ENCODE assay signal across 11 cellular contexts in the genomic region with DNA sequence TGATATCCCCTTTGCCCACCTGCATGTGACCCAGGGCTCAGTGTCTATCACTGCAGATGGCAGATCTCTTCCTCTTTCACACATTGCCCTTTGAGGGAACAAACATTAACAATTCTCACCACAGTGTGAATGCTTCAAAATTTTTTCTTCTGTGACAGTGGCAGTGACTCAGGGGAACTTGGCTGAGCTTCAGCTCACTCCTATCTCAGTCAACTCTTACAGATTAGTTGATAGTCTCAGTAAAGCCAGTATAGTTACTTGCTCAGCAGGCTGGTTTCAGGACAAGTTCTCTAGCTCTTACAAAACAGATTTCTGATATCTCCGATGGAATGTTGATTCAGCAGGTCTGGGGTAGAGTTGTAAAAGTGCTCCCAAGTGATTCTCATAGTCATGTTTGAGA.
DNase-seq lines count a peak whose midpoint lies in the region; ATAC-seq and TF ChIP-seq lines count a peak whose summit lies in the region.
"Had no signal": no experiment of that assay in that cellular context is flagged by ENCODE, and none has a peak within 500 bp of the region (broad histone marks: within the 10 kb centered on the region; RNA-seq: fewer than 3 reads in every experiment).

No MANE protein-coding gene starts in this region.

- ATAC-seq in Right ventricle myocardium superior (ENCODE audit: poor library complexity) (peak; percentile 22), HG03196 (IDR thresholded peaks at IDR 0.05; ENCODE audit: unreplicated experiment) (no peak)

- no peaks in the 10 kb centered on the region for H3K79me2 ChIP-seq in hepatocyte

- DNase-seq in Right ventricle myocardium superior (no peak), cardiac septum (ENCODE audit: low spot score) (no peak), adipocyte (ENCODE audit: low read depth) (peak; percentile 42), hepatocyte (ENCODE audit: low spot score) (peak; percentile 47), ureter (ENCODE audit: low spot score) (peak; percentile 54), GM10248 (ENCODE audit: extremely low spot score) (no peak), amniotic stem cell (lab: John Stamatoyannopoulos, UW) (no peak)
- DNase-seq: activated CD4-positive, alpha-beta T cell treated with anti-CD3 and anti-CD28 coated beads, Interleukin-2, amount 50 U/mL, for 1 hour; colonic mucosa; NCI-H524 had no signal

- no peak overlapping the region for H3K4me2 ChIP-seq in hepatocyte

- no peak for TF ChIP-seq CTCF in hepatocyte (IDR thresholded peaks at IDR 0.05; ENCODE audit: poor library complexity)
- no peak for TF ChIP-seq CTCF in GM10248 (IDR thresholded peaks at IDR 0.05; ENCODE audit: control extremely low read depth, extremely low read depth, low read depth, missing control alignments)

- CTCF ChIA-PET in GM10248 (lab: Yijun Ruan, JAX) = interaction anchor here (1.0 to 2.1 kb wide), 3 partner anchors 8 to 12 kb away, joined by 4 to 5 read pairs (median 5); no protein-coding TSS in a partner anchor

- POLR2A ChIA-PET in GM10248 (lab: Yijun Ruan, JAX) = no interaction called here

- no peak overlapping the region for H2AFZ ChIP-seq in hepatocyte

- H3K9me2 ChIP-seq in hepatocyte (replicated peaks; ENCODE audit: insufficient read depth) = no peaks in the 10 kb centered on the region

- peak overlapping the region; percentile 61 for H3K27ac ChIP-seq in hepatocyte
- H3K27ac ChIP-seq: colonic mucosa had no signal

- H3K4me3 ChIP-seq in adipocyte (ENCODE audit: low read length) = no peak overlapping the region
- no peak overlapping the region for H3K4me3 ChIP-seq in hepatocyte
- H3K4me3 ChIP-seq: colonic mucosa had no signal

- no peak overlapping the region for H3K9ac ChIP-seq in adipocyte (ENCODE audit: low read length)

- 29% methylated on average over 1 of the region's 1 CpG for WGBS in hepatocyte (ENCODE audit: low lambda C conversion rate, missing lambda C conversion rate)

- no peaks in the 10 kb centered on the region for H3K27me3 ChIP-seq in adipocyte (replicated peaks; ENCODE audit: control insufficient read depth, insufficient read depth, low read length)
- H3K27me3 ChIP-seq in hepatocyte = no peaks in the 10 kb centered on the region
- H3K27me3 ChIP-seq: colonic mucosa had no signal

- H3K36me3 ChIP-seq in adipocyte (ENCODE audit: control insufficient read depth, insufficient read depth, low read length, severe bottlenecking) (no peaks in the 10 kb centered on the region), hepatocyte (replicated peaks; ENCODE audit: insufficient read depth, low read depth) (no peaks in the 10 kb centered on the region)
- H3K36me3 ChIP-seq: colonic mucosa had no signal

- H3K9me3 ChIP-seq in adipocyte (ENCODE audit: control insufficient read depth, low read length) = no peaks in the 10 kb centered on the region
- H3K9me3 ChIP-seq in hepatocyte (ENCODE audit: low read depth) = no peaks in the 10 kb centered on the region
- H3K9me3 ChIP-seq: colonic mucosa had no signal

- no peaks in the 10 kb centered on the region for H4K20me1 ChIP-seq in hepatocyte (ENCODE audit: insufficient read depth, poor library complexity, severe bottlenecking)

- intact Hi-C loops in Right ventricle myocardium superior (cut with DNase I) = no loop called here
- intact Hi-C loops in cardiac septum (cut with DNase I) = loop anchor here (5.0 kb wide), 2 partner anchors 56 to 79 kb away; no protein-coding TSS in a partner anchor

- H3K4me1 ChIP-seq in adipocyte (ENCODE audit: control insufficient read depth, insufficient read depth, low read length) = peaks cover 62% of the 10 kb centered on the region
- peaks cover 28% of the 10 kb centered on the region for H3K4me1 ChIP-seq in hepatocyte (ENCODE audit: insufficient read depth)
- H3K4me1 ChIP-seq: colonic mucosa had no signal

Comparison
In these comparisons a context has a peak if more than half of its experiments do, and no peak if none do; other contexts are left out.
1. DNase-seq: peak in adipocyte (single experiment), hepatocyte (single experiment) and ureter (single experiment); none in Right ventricle myocardium superior (single experiment), cardiac septum (single experiment), GM10248 (single experiment) and amniotic stem cell (single experiment).